Comparison of ENCODE assay signal across 1 cellular context in the genomic region with DNA sequence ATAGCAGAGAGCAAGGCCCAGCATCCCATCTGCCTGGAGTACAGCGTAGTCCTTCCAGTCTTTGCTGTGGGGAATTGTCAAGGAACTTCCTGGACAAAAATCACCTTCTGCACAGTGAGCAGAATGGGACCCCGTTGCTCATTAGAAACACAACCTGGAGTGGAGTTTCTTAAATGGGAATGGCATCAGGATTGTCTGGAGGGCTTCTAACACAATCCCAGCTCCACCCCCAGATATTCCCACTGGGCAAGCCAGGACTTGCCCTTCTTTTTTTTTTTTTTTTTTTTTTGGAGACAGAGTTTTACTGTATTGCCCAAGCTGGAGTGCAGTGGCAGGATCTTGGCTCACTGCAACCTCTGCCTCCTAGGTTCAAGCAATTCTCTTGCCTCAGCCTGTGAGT.
TF ChIP-seq lines count a peak whose summit lies in the region.

No MANE protein-coding gene starts in this region.

TF ChIP-seq in H1, 55 proteins besides CTCF, POLR2A, EP300 and RAD21:
- TF ChIP-seq TCF12 (IDR thresholded peaks at IDR 0.05; ENCODE audit: low read depth, low read length) (no peak), SP1 (IDR thresholded peaks at IDR 0.05; ENCODE audit: low read depth, low read length) (peak; percentile 85)
